Comparison of ENCODE assay signal across 32 cellular contexts in genomic region chr6:120993929-120994572, GRCh38.
"Had no signal": no experiment of that assay in that cellular context is flagged by ENCODE, and none has a peak within 500 bp of the region (broad histone marks: within the 10 kb centered on the region; RNA-seq: fewer than 3 reads in every experiment).

No MANE protein-coding gene starts in this region.

- H3K4me1 ChIP-seq: ascending aorta had no signal

- ATAC-seq: activated CD8-positive, alpha-beta T cell treated with anti-CD3 and anti-CD28 coated beads for 36 hours; activated naive CD8-positive, alpha-beta T cell treated with anti-CD3 and anti-CD28 coated beads, Interleukin-2, amount 50 U/mL, for 24 hours; activated T-cell treated with anti-CD3 and anti-CD28 coated beads, Interleukin-2, amount 50 U/mL, for 4 hours; activated T-cell treated with anti-CD3 and anti-CD28 coated beads, Interleukin-2, amount 50 U/mL, for 72 hours; activated T-helper 17 cell treated with anti-CD3 and anti-CD28 coated beads, Interleukin-2, amount 50 U/mL, for 72 hours had no signal

- H3K36me3 ChIP-seq: ascending aorta, cardiac muscle cell had no signal

- H3K4me3 ChIP-seq: ascending aorta, cardiac muscle cell had no signal

- H3K27ac ChIP-seq: ascending aorta, cardiac muscle cell, VCaP had no signal

- DNase-seq: activated B cell treated with CpG ODN at 0.5 μM for 24 hours; activated CD4-positive, alpha-beta memory T cell treated with anti-CD3 and anti-CD28 coated beads for 36 hours; activated CD4-positive, alpha-beta T cell treated with anti-CD3 and anti-CD28 coated beads for 4 hours; activated CD4-positive, alpha-beta T cell treated with anti-CD3 and anti-CD28 coated beads, Interleukin-2, amount 10 ng/mL, durations not matched to agents 24 days and 14 days; activated CD4-positive, alpha-beta T cell treated with anti-CD3 and anti-CD28 coated beads, Interleukin-2, amount 50 U/mL, for 1 hour; activated CD4-positive, alpha-beta T cell treated with anti-CD3 and anti-CD28 coated beads, Interleukin-2, amount 50 U/mL, for 4 hours; activated CD4-positive, CD25-positive, alpha-beta regulatory T cell treated with anti-CD3 and anti-CD28 coated beads, Interleukin-2, amount 50 U/mL, for 72 hours; activated CD8-positive, alpha-beta memory T cell treated with anti-CD3 and anti-CD28 coated beads, Interleukin-2, amount 50 U/mL, for 4 hours; activated CD8-positive, alpha-beta T cell treated with anti-CD3 and anti-CD28 coated beads for 36 hours; activated effector memory CD4-positive, alpha-beta T cell treated with anti-CD3 and anti-CD28 coated beads, Interleukin-2, amount 50 U/mL, for 16 hours; activated gamma-delta T cell treated with Interleukin-2 at 50 U/mL for 16 hours; activated naive CD4-positive, alpha-beta T cell; activated naive CD4-positive, alpha-beta T cell treated with anti-CD3 and anti-CD28 coated beads for 36 hours; activated naive CD8-positive, alpha-beta T cell treated with anti-CD3 and anti-CD28 coated beads, Interleukin-2, amount 10 ng/mL, durations not matched to agents 7 days and 5 days; activated naive CD8-positive, alpha-beta T cell treated with anti-CD3 and anti-CD28 coated beads, Interleukin-2, amount 50 U/mL, for 24 hours; activated T-cell treated with anti-CD3 and anti-CD28 coated beads for 4 hours; activated T-cell treated with anti-CD3 and anti-CD28 coated beads, Interleukin-2, amount 50 U/mL, for 1 hour; activated T-cell treated with anti-CD3 and anti-CD28 coated beads, Interleukin-2, amount 50 U/mL, for 4 hours; activated T-cell treated with anti-CD3 and anti-CD28 coated beads, Interleukin-2, amount 50 U/mL, for 72 hours; amygdala; anterior cingulate cortex; caudate nucleus; cerebellar nuclear complex; T-helper 1 cell; T-helper 2 cell; T-helper 9 cell had no signal

- H3K27me3 ChIP-seq: ascending aorta, cardiac muscle cell had no signal

- H3K9me3 ChIP-seq: ascending aorta had no signal

- FAIRE-seq: bronchial epithelial cell, TTC549 had no signal
